ENCODE assay signal across 13 cellular contexts in genomic region chr6:117399924-117400323, GRCh38. TPM values are rescaled to one million over a fixed set of nuclear protein-coding genes. Genes with fewer than 3 reads are reported as not detected.
DNase-seq lines count a peak whose midpoint lies in the region; ATAC-seq, FAIRE-seq and TF ChIP-seq lines count a peak whose summit lies in the region.
"Had no signal": no experiment of that assay in that cellular context is flagged by ENCODE, and none has a peak within 500 bp of the region (broad histone marks: within the 10 kb centered on the region; RNA-seq: fewer than 3 reads in every experiment).

No MANE protein-coding gene starts in this region.

- H3K4me2 ChIP-seq in H9 (ENCODE audit: insufficient read depth, insufficient read length, low read length) = no peak overlapping the region

- no peak overlapping the region for H3K18ac ChIP-seq in H9 (ENCODE audit: insufficient read length, low read depth, low read length)

- no peak overlapping the region for H2BK120ac ChIP-seq in H9 (ENCODE audit: low read depth, low read length, poor library complexity, severe bottlenecking)

- H4K5ac ChIP-seq in H9 (ENCODE audit: insufficient read length, low read depth, low read length) = no peak overlapping the region

- no peak overlapping the region for H2BK20ac ChIP-seq in H9 (ENCODE audit: low read depth, low read length, poor library complexity, severe bottlenecking)

- H4K8ac ChIP-seq in H9 (replicated peaks; ENCODE audit: insufficient read length, low read depth, low read length) = no peak overlapping the region

- H3K79me1 ChIP-seq in H9 (ENCODE audit: insufficient read depth, low read depth, low read length, poor library complexity, severe bottlenecking) = no peaks in the 10 kb centered on the region

- H3K23me2 ChIP-seq in H9 (ENCODE audit: insufficient read length, low read depth, low read length, poor library complexity, severe bottlenecking) = no peaks in the 10 kb centered on the region

- ATAC-seq in WTC11 = peak; percentile 60
- no peak for ATAC-seq in GM21526 (IDR thresholded peaks at IDR 0.05; ENCODE audit: low FRiP score, unreplicated experiment)
- ATAC-seq in HG03342 (IDR thresholded peaks at IDR 0.05; ENCODE audit: unreplicated experiment) = no peak

- no peak overlapping the region for H4K91ac ChIP-seq in H9 (ENCODE audit: insufficient read length, low read depth, low read length)

- H3K4me1 Mint-ChIP-seq in H9 = no peaks in the 10 kb centered on the region
- no peaks in the 10 kb centered on the region for H3K4me1 Mint-ChIP-seq in WTC11
- H3K4me1 Mint-ChIP-seq: activated naive CD4-positive, alpha-beta T cell treated with anti-CD3 and anti-CD28 coated beads, Interleukin-2, amount 50 U/mL, for 24 hours; IgD-negative memory B cell had no signal

- H3K36me3 ChIP-seq in kidney (ENCODE audit: control insufficient read depth in 1 of 2, insufficient read depth in 2 of 2, low read length in 2 of 2) = no peaks in the 10 kb centered on the region
- H3K36me3 ChIP-seq: tibial nerve had no signal

- intact Hi-C loops in kidney (cut with DNase I) = no loop called here

- H3K27ac ChIP-seq in H9 (ENCODE audit: insufficient read length, low read depth, low read length) = no peak overlapping the region
- no peak overlapping the region for H3K27ac ChIP-seq in kidney (ENCODE audit: low read depth in 2 of 2, low read length in 2 of 2)
- H3K27ac ChIP-seq: tibial nerve had no signal

- H3K27me3 Mint-ChIP-seq in H9 (ENCODE audit: low read depth) (no peaks in the 10 kb centered on the region), WTC11 (ENCODE audit: low read depth) (no peaks in the 10 kb centered on the region)
- H3K27me3 Mint-ChIP-seq: IgD-negative memory B cell had no signal

- no CpG with 5 or more reads among the region's 1 CpG for WGBS in H9 (ENCODE audit: extremely low coverage, insufficient read length, low lambda C conversion rate)

- no peak overlapping the region for H2BK12ac ChIP-seq in H9 (ENCODE audit: insufficient read length, low read depth, low read length)

- no peak overlapping the region for H2BK5ac ChIP-seq in H9 (ENCODE audit: insufficient read length, low read length)

- no peak overlapping the region for H3K4me3 ChIP-seq in AG04449 (ENCODE audit: low read depth, low read length)
- no peak overlapping the region for H3K4me3 ChIP-seq in kidney (ENCODE audit: low read length in 2 of 2)
- H3K4me3 ChIP-seq: tibial nerve had no signal

- POLR2A ChIA-PET in AG04449 (lab: Yijun Ruan, JAX) = no interaction called here
- POLR2A ChIA-PET in WTC11 (lab: Charles Lee) = no interaction called here

- H3K79me2 ChIP-seq in H9 (ENCODE audit: insufficient read depth, low read length) = no peaks in the 10 kb centered on the region

- H3K9ac ChIP-seq in H9 (ENCODE audit: extremely low read depth, insufficient read length, low read length) = no peak overlapping the region
- H3K9ac ChIP-seq in kidney (ENCODE audit: low read length in 2 of 2) = no peak overlapping the region

- no peak overlapping the region for H3K56ac ChIP-seq in H9 (ENCODE audit: insufficient read length, low read depth, low read length)

- no peak overlapping the region for H3K4ac ChIP-seq in H9 (ENCODE audit: low read depth, low read length)

- H2AFZ ChIP-seq in H9 (ENCODE audit: low read length) = no peak overlapping the region

- H3T11ph ChIP-seq in H9 (ENCODE audit: low read length) = no peak overlapping the region

- H3K23ac ChIP-seq in H9 (ENCODE audit: insufficient read length, low read depth, low read length) = no peak overlapping the region

- TF ChIP-seq CTCF in AG04449 (IDR thresholded peaks at IDR 0.05; ENCODE audit: insufficient read depth, low read length, missing control alignments) (peak; percentile 10), H9 (conservative IDR thresholded peaks at IDR 0.05) (peak; percentile 48; the same call in 2 of the 3 replicates), WTC11 (IDR thresholded peaks at IDR 0.05) (no peak), kidney (IDR thresholded peaks at IDR 0.05; ENCODE audit: borderline replicate concordance, extremely low read depth, insufficient read depth) (peak; percentile 15)

- no peaks in the 10 kb centered on the region for H3K27me3 ChIP-seq in H9 (ENCODE audit: insufficient read depth, low read length)
- H3K27me3 ChIP-seq: tibial nerve had no signal

- CTCF ChIA-PET in AG04449 (lab: Yijun Ruan, JAX) = interaction anchor here (0.6 to 10.1 kb wide), 24 partner anchors 9 to 225 kb away, joined by 3 to 162 read pairs (median 4); partner anchors contain the start of genes GOPC and ROS1
- CTCF ChIA-PET in WTC11 (lab: Charles Lee) = interaction anchor here (1.4 to 1.8 kb wide), 2 partner anchors 26 to 50 kb away, joined by 3 to 4 read pairs; partner anchors contain the start of gene ROS1

- H3K4me1 ChIP-seq in H9 (ENCODE audit: insufficient read depth, low read length) (no peaks in the 10 kb centered on the region), kidney (ENCODE audit: control insufficient read depth in 1 of 2, insufficient read depth in 1 of 2, low read depth in 1 of 2, low read length in 2 of 2) (no peaks in the 10 kb centered on the region)
- H3K4me1 ChIP-seq: tibial nerve had no signal

- no peak for DNase-seq in AG04449 (ENCODE audit: low read depth, low spot score)
- no peak for DNase-seq in H9
- no peak for DNase-seq in WTC11 (ENCODE audit: low spot score)
- DNase-seq in kidney = no peak
- no peak for DNase-seq in activated naive CD4-positive, alpha-beta T cell (lab: John Stamatoyannopoulos, UW)
- DNase-seq in MV-4-11 (lab: John Stamatoyannopoulos, UW) = no peak
- DNase-seq: activated CD4-positive, alpha-beta T cell treated with anti-CD3 and anti-CD28 coated beads for 1 hour; DMS79 had no signal

- no peak overlapping the region for H2BK15ac ChIP-seq in H9 (ENCODE audit: low read depth, low read length)

- no peaks in the 10 kb centered on the region for H4K20me1 ChIP-seq in H9 (ENCODE audit: control insufficient read depth, insufficient read depth, insufficient read length)

- H3K4me3 Mint-ChIP-seq in H9 = no peak overlapping the region
- no peak overlapping the region for H3K4me3 Mint-ChIP-seq in WTC11
- H3K4me3 Mint-ChIP-seq: activated naive CD4-positive, alpha-beta T cell treated with anti-CD3 and anti-CD28 coated beads, Interleukin-2, amount 50 U/mL, for 24 hours; IgD-negative memory B cell had no signal

- no peak overlapping the region for H3K14ac ChIP-seq in H9 (ENCODE audit: insufficient read depth, low read length)

- no peaks in the 10 kb centered on the region for H3K36me3 Mint-ChIP-seq in H9 (ENCODE audit: insufficient read depth in 1 of 3, low read depth in 3 of 3)
- no peaks in the 10 kb centered on the region for H3K36me3 Mint-ChIP-seq in WTC11
- H3K36me3 Mint-ChIP-seq: activated naive CD4-positive, alpha-beta T cell treated with anti-CD3 and anti-CD28 coated beads, Interleukin-2, amount 50 U/mL, for 24 hours; IgD-negative memory B cell had no signal

- H3K9me3 ChIP-seq in H9 (ENCODE audit: control insufficient read depth, low read depth, low read length) (no peaks in the 10 kb centered on the region), kidney (ENCODE audit: control insufficient read depth in 1 of 2, low read length in 2 of 2) (no peaks in the 10 kb centered on the region)
- H3K9me3 ChIP-seq: tibial nerve had no signal

- H3K27ac Mint-ChIP-seq in H9 (no peak overlapping the region), WTC11 (no peak overlapping the region)
- H3K27ac Mint-ChIP-seq: activated naive CD4-positive, alpha-beta T cell treated with anti-CD3 and anti-CD28 coated beads, Interleukin-2, amount 50 U/mL, for 24 hours; IgD-negative memory B cell had no signal

- H3K9me3 Mint-ChIP-seq in H9 = no peaks in the 10 kb centered on the region
- no peaks in the 10 kb centered on the region for H3K9me3 Mint-ChIP-seq in WTC11
- H3K9me3 Mint-ChIP-seq: activated naive CD4-positive, alpha-beta T cell treated with anti-CD3 and anti-CD28 coated beads, Interleukin-2, amount 50 U/mL, for 24 hours; IgD-negative memory B cell had no signal

- H2AK5ac ChIP-seq in H9 (ENCODE audit: insufficient read length, low read length) = no peak overlapping the region

- no peak for FAIRE-seq in kidney (lab: Jason Lieb, UNC)

TF ChIP-seq in WTC11, 78 proteins besides CTCF, POLR2A, EP300 and RAD21:
- TF ChIP-seq ZNF219 (CRISPR knock-in tag; IDR thresholded peaks at IDR 0.05; ENCODE audit: borderline replicate concordance) (no peak), GTF2I (CRISPR knock-in tag; conservative IDR thresholded peaks at IDR 0.05) (no peak), FOXK1 (CRISPR knock-in tag; IDR thresholded peaks at IDR 0.05) (no peak), TP53 (CRISPR knock-in tag; IDR thresholded peaks at IDR 0.05) (no peak), CBFB (CRISPR knock-in tag; IDR thresholded peaks at IDR 0.05; ENCODE audit: low read depth) (no peak), IRF1 (CRISPR knock-in tag; IDR thresholded peaks at IDR 0.05) (no peak), FOXP1 (CRISPR knock-in tag; IDR thresholded peaks at IDR 0.05; ENCODE audit: borderline replicate concordance) (no peak), ERG (CRISPR knock-in tag; IDR thresholded peaks at IDR 0.05) (no peak), MYBL2 (CRISPR knock-in tag; IDR thresholded peaks at IDR 0.05) (no peak), TEAD4 (CRISPR knock-in tag; IDR thresholded peaks at IDR 0.05) (no peak)

RNA-seq across cellular contexts. Expression of gene ROS1, which starts 25.8 kb away (rescaled TPM):
- total RNA-seq in H9 (2021) (not detected in 2 replicates), WTC11 (2021) (0.02 to 0.05 TPM (median 0.05 TPM) in 3 replicates), kidney (0.19 TPM)
- 0.04 TPM for polyA plus RNA-seq in kidney (ENCODE audit: insufficient read depth, low read depth, low replicate concordance)
- total RNA-seq: tibial nerve had no signal
- polyA plus RNA-seq: IgD-negative memory B cell had no signal
